ENCODE assay signal across 8 cellular contexts in genomic region chr5:134100283-134101011, GRCh38. TPM values are rescaled to one million over a fixed set of nuclear protein-coding genes. Genes with fewer than 3 reads are reported as not detected.
DNase-seq lines count a peak whose midpoint lies in the region; ATAC-seq lines count a peak whose summit lies in the region.

No MANE protein-coding gene starts in this region.

- H3K9ac ChIP-seq in iPS-20b (ENCODE audit: low read depth, low read length), result peak overlapping the region; percentile 13; the same call in 1 of the 2 replicates

- H3K4me3 ChIP-seq in iPS-20b (ENCODE audit: low read length), result peak overlapping the region; percentile 37; the same call in 1 of the 2 replicates

- DNase-seq in Daoy (ENCODE audit: low read depth) (peak; percentile 86), M059J (ENCODE audit: low read depth) (peak; percentile 76), NCI-H446 treated with DMSO at 0.1 percent for 48 hours (lab: John Stamatoyannopoulos, UW) (no peak), NCI-H2107 treated with DMSO at 0.1 percent for 48 hours (lab: John Stamatoyannopoulos, UW; ENCODE audit: unreplicated experiment) (no peak)
- peak; percentile 78 for DNase-seq in activated T-cell treated with anti-CD3 and anti-CD28 coated beads, Interleukin-2, amount 50 U/mL, for 4 hours
- peak; percentile 57 to 72 for DNase-seq in stimulated activated CD8-positive, alpha-beta memory T cell treated with anti-CD3 and anti-CD28 coated beads, Interleukin-4, amount 100 ng/mL, for 4 hours (ENCODE audit: low read depth in 2 of 2, low spot score in 1 of 2)

- peak overlapping the region; percentile 42 for H3K4me3 Mint-ChIP-seq in activated T-cell treated with anti-CD3 and anti-CD28 coated beads, Interleukin-2, amount 50 U/mL, for 4 hours

- no peaks in the 10 kb centered on the region for H3K9me3 Mint-ChIP-seq in activated T-cell treated with anti-CD3 and anti-CD28 coated beads, Interleukin-2, amount 50 U/mL, for 4 hours

- peaks cover 85% of the 10 kb centered on the region for H3K4me1 Mint-ChIP-seq in activated T-cell treated with anti-CD3 and anti-CD28 coated beads, Interleukin-2, amount 50 U/mL, for 4 hours (ENCODE audit: low read depth)

- peaks cover 23% of the 10 kb centered on the region; the same call in 1 of the 2 replicates for H3K4me1 ChIP-seq in iPS-20b (ENCODE audit: insufficient read depth, low read length)

- no peaks in the 10 kb centered on the region for H3K36me3 ChIP-seq in iPS-20b (ENCODE audit: insufficient read depth, low read depth, low read length)

- no peaks in the 10 kb centered on the region for H3K9me3 ChIP-seq in iPS-20b (ENCODE audit: insufficient read depth, low read depth, low read length)

- peak; percentile 75 for ATAC-seq in GM21619 (IDR thresholded peaks at IDR 0.05; ENCODE audit: unreplicated experiment)
- peak; percentile 79 to 84 for ATAC-seq in activated T-cell treated with anti-CD3 and anti-CD28 coated beads, Interleukin-2, amount 50 U/mL, for 4 hours

- peaks cover 45% of the 10 kb centered on the region; the same call in 1 of the 2 replicates for H3K27me3 ChIP-seq in iPS-20b (ENCODE audit: insufficient read depth, low read length)

- H3K27ac ChIP-seq in iPS-20b (ENCODE audit: low read length), result no peak overlapping the region

- H3K36me3 Mint-ChIP-seq in activated T-cell treated with anti-CD3 and anti-CD28 coated beads, Interleukin-2, amount 50 U/mL, for 4 hours (ENCODE audit: insufficient read depth), result no peaks in the 10 kb centered on the region

- H3K27me3 Mint-ChIP-seq in activated T-cell treated with anti-CD3 and anti-CD28 coated beads, Interleukin-2, amount 50 U/mL, for 4 hours (ENCODE audit: low read depth), result no peaks in the 10 kb centered on the region

RNA-seq across cellular contexts. Expression of gene TCF7, which starts 14.0 kb away (rescaled TPM):
- total RNA-seq in Daoy (2014; rRNA removed; shearing (Covaris generic)), result 4.1 and 4.3 TPM in 2 replicates
- 5.2 and 7.4 TPM in 2 replicates for total RNA-seq in M059J (2014; rRNA removed; shearing (Covaris generic))
- total RNA-seq in activated T-cell treated with anti-CD3 and anti-CD28 coated beads, Interleukin-2, amount 50 U/mL, for 4 hours, result 10 to 100 TPM; 34.4 to 49.7 (median 37.3) TPM

Comparison
In these comparisons a context has a peak if more than half of its experiments do, and no peak if none do; other contexts are left out.
1. DNase-seq: peak in Daoy (single experiment), M059J (single experiment), activated T-cell treated with anti-CD3 and anti-CD28 coated beads, Interleukin-2, amount 50 U/mL, for 4 hours (single experiment) and stimulated activated CD8-positive, alpha-beta memory T cell treated with anti-CD3 and anti-CD28 coated beads, Interleukin-4, amount 100 ng/mL, for 4 hours (2 of 2); none in NCI-H446 treated with DMSO at 0.1 percent for 48 hours (single experiment) and NCI-H2107 treated with DMSO at 0.1 percent for 48 hours (single experiment).